ENCODE assay signal across 8 cellular contexts in genomic region chr15:40471778-40472130, GRCh38. TPM values are rescaled to one million over a fixed set of nuclear protein-coding genes. Genes with fewer than 3 reads are reported as not detected.
DNase-seq lines count a peak whose midpoint lies in the region; ATAC-seq, FAIRE-seq and TF ChIP-seq lines count a peak whose summit lies in the region.

No MANE protein-coding gene starts in this region.

- DNase-seq in GM18507 (ENCODE audit: extremely low spot score, insufficient read length, low read depth) (no peak), hepatocyte (ENCODE audit: low spot score) (peak; percentile 28), COLO829 (ENCODE audit: low spot score) (no peak), SK-N-DZ (ENCODE audit: low spot score) (no peak)
- DNase-seq in activated naive CD8-positive, alpha-beta T cell treated with anti-CD3 and anti-CD28 coated beads, Interleukin-2, amount 10 ng/mL, durations not matched to agents 7 days and 5 days: no peak

- H3K9me3 Mint-ChIP-seq in activated naive CD8-positive, alpha-beta T cell treated with anti-CD3 and anti-CD28 coated beads, Interleukin-2, amount 10 ng/mL, durations not matched to agents 7 days and 5 days: no peaks in the 10 kb centered on the region

- H3K4me2 ChIP-seq in hepatocyte: peak overlapping the region; percentile 100

- peaks cover 15% of the 10 kb centered on the region for H3K4me1 Mint-ChIP-seq in activated naive CD8-positive, alpha-beta T cell treated with anti-CD3 and anti-CD28 coated beads, Interleukin-2, amount 10 ng/mL, durations not matched to agents 7 days and 5 days

- no peaks in the 10 kb centered on the region for H3K36me3 ChIP-seq in hepatocyte (replicated peaks; ENCODE audit: insufficient read depth, low read depth)

- FAIRE-seq in GM18507 (lab: Jason Lieb, UNC): peak; percentile 41

- H3K27ac Mint-ChIP-seq in activated naive CD8-positive, alpha-beta T cell treated with anti-CD3 and anti-CD28 coated beads, Interleukin-2, amount 10 ng/mL, durations not matched to agents 7 days and 5 days: peak overlapping the region; percentile 75

- ATAC-seq in activated naive CD8-positive, alpha-beta T cell treated with anti-CD3 and anti-CD28 coated beads, Interleukin-2, amount 10 ng/mL, durations not matched to agents 7 days and 5 days (ENCODE audit: low read depth): peak; percentile 15

- peaks cover 11% of the 10 kb centered on the region for H3K79me2 ChIP-seq in hepatocyte

- H3K36me3 Mint-ChIP-seq in activated naive CD8-positive, alpha-beta T cell treated with anti-CD3 and anti-CD28 coated beads, Interleukin-2, amount 10 ng/mL, durations not matched to agents 7 days and 5 days: no peaks in the 10 kb centered on the region

- TF ChIP-seq CTCF in 22Rv1 (IDR thresholded peaks at IDR 0.05): no peak
- no peak for TF ChIP-seq CTCF in hepatocyte (IDR thresholded peaks at IDR 0.05; ENCODE audit: poor library complexity)

- no peaks in the 10 kb centered on the region for H3K27me3 ChIP-seq in hepatocyte

- H3K4me3 Mint-ChIP-seq in activated naive CD8-positive, alpha-beta T cell treated with anti-CD3 and anti-CD28 coated beads, Interleukin-2, amount 10 ng/mL, durations not matched to agents 7 days and 5 days: peak overlapping the region; percentile 85

- H3K27me3 Mint-ChIP-seq in activated naive CD8-positive, alpha-beta T cell treated with anti-CD3 and anti-CD28 coated beads, Interleukin-2, amount 10 ng/mL, durations not matched to agents 7 days and 5 days: no peaks in the 10 kb centered on the region

- H3K9me3 ChIP-seq in hepatocyte (ENCODE audit: low read depth): no peaks in the 10 kb centered on the region

- 12% methylated on average over 18 of the region's 18 CpGs for WGBS in hepatocyte (ENCODE audit: low lambda C conversion rate, missing lambda C conversion rate)

- no peak for TF ChIP-seq RAD21 in Ishikawa (IDR thresholded peaks at IDR 0.05; ENCODE audit: low read depth)

- no peaks in the 10 kb centered on the region for H3K9me2 ChIP-seq in hepatocyte (replicated peaks; ENCODE audit: insufficient read depth)

- H4K20me1 ChIP-seq in hepatocyte (ENCODE audit: insufficient read depth, poor library complexity, severe bottlenecking): no peaks in the 10 kb centered on the region

- peaks cover 13% of the 10 kb centered on the region for H3K4me1 ChIP-seq in hepatocyte (ENCODE audit: insufficient read depth)

- peak overlapping the region; percentile 75 for H3K4me3 ChIP-seq in hepatocyte
- H3K4me3 ChIP-seq in skin epidermis: peak overlapping the region; percentile 71 to 84 (median 76)

- POLR2A ChIA-PET in activated naive CD8-positive, alpha-beta T cell treated with anti-CD3 and anti-CD28 coated beads, Interleukin-2, amount 10 ng/mL, durations not matched to agents 7 days and 5 days (lab: Charles Lee): no interaction called here

- TF ChIP-seq EP300 in Ishikawa (IDR thresholded peaks at IDR 0.05; ENCODE audit: borderline replicate concordance): no peak

- H3K27ac ChIP-seq in 22Rv1 (peak overlapping the region; percentile 74), hepatocyte (peak overlapping the region; percentile 86), skin epidermis (peak overlapping the region in 19 of 21 experiments; percentile 76 to 96 (median 89))

- H2AFZ ChIP-seq in hepatocyte: peak overlapping the region; percentile 97

TF ChIP-seq in Ishikawa, 13 proteins besides CTCF, POLR2A, EP300 and RAD21:
- TF ChIP-seq TCF12 (IDR thresholded peaks at IDR 0.05; ENCODE audit: low read depth) (peak; percentile 53), CEBPB (IDR thresholded peaks at IDR 0.05) (no peak), TEAD4 (IDR thresholded peaks at IDR 0.05) (peak; percentile 96), REST (IDR thresholded peaks at IDR 0.05; ENCODE audit: low read depth) (no peak), MAX (IDR thresholded peaks at IDR 0.05) (0 out of 2 replicates have a peak, but pooled peaks have one; percentile 4), NFIC (IDR thresholded peaks at IDR 0.05) (peak; percentile 43)

RNA-seq across cellular contexts. Expression of gene CHST14, which starts 1.0 kb away (rescaled TPM):
- 10 to 100 TPM in 1 of 2 experiments, 1 to 10 TPM in 1; 9.8 to 10.8 TPM for total RNA-seq in activated naive CD8-positive, alpha-beta T cell treated with anti-CD3 and anti-CD28 coated beads, Interleukin-2, amount 10 ng/mL, durations not matched to agents 7 days and 5 days
- total RNA-seq in hepatocyte: 15.2 and 16.6 TPM in 2 replicates
- 15.7 and 16.8 TPM in 2 replicates for polyA plus RNA-seq in hepatocyte
- 16.2 and 18.3 TPM in 2 replicates for polyA plus RNA-seq in SK-N-DZ (2014; cell fraction: cytosol; rRNA removed)
- 5.8 and 7.1 TPM in 2 replicates for polyA plus RNA-seq in SK-N-DZ (2014; cell fraction: nucleus; rRNA removed)

RNA-seq across cellular contexts. Expression of gene BAHD1, which starts 31.0 kb away (rescaled TPM):
- 10 to 100 TPM; 29.6 to 30.0 TPM for total RNA-seq in activated naive CD8-positive, alpha-beta T cell treated with anti-CD3 and anti-CD28 coated beads, Interleukin-2, amount 10 ng/mL, durations not matched to agents 7 days and 5 days
- total RNA-seq in hepatocyte: 10.6 and 17.2 TPM in 2 replicates
- 12.3 and 13.9 TPM in 2 replicates for polyA plus RNA-seq in hepatocyte
- polyA plus RNA-seq in SK-N-DZ (2014; cell fraction: cytosol; rRNA removed): 21.6 and 24.7 TPM in 2 replicates
- polyA plus RNA-seq in SK-N-DZ (2014; cell fraction: nucleus; rRNA removed): 34.6 and 44.7 TPM in 2 replicates
